In the genomic region with DNA sequence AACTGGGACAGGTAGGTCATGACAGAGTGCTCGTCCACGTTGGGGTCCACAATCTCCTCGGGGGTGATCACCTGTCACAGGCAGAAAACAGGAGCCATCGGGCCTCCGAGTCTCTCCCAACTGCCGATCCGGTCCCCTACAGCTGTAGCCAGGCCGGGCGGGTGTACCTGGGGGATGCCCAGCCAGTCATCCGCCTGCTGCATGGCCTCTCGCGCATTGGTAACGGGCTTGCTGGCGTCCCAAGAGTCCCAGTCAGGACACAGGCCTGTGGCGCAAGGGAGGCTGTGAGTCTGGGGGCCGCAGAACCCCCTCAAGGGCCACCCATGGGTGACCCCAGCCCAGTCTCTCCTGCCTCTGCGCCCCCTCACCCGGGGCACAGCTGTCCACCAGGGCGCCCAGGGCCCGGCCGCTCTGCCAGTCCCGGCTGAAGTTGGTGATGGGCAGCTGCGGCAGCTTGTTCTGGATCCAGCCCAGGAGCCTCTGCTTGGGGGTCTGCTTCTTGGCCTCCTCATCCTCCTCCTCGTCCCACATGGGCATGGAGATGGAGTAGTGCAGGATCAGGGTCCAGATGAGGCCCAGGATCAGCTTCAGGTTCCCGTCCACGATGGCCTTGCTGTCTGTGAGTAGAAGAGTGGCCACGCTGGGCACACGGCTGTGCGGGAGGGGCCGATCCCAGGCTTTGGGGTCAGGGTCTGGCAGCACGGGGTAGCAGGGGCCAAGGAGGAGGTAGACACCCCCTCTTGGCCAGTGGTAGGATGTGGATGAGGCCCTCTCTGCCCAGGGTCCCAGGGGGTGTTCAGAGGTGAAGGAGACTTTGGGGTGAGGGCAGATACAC, we compare ENCODE assay signal across 7 cellular contexts. TPM values are rescaled to one million over a fixed set of nuclear protein-coding genes. Genes with fewer than 3 reads are reported as not detected.
DNase-seq lines count a peak whose midpoint lies in the region; ATAC-seq lines count a peak whose summit lies in the region.

No MANE protein-coding gene starts in this region.

- no peak overlapping the region for H3K9ac ChIP-seq in HUES48 (ENCODE audit: low read depth, low read length)

- 0 out of 2 replicates have a peak overlapping the region, but pooled peaks have one; percentile 92 for H3K4me3 ChIP-seq in HUES48 (ENCODE audit: low read depth, low read length)

- peaks cover 27% of the 10 kb centered on the region for H3K9me3 ChIP-seq in HUES48 (ENCODE audit: control insufficient read depth, insufficient read depth, low read length)

- peaks cover 7% of the 10 kb centered on the region; the same call in 1 of the 2 replicates for H3K4me1 ChIP-seq in HUES48 (ENCODE audit: control insufficient read depth, insufficient read depth, low read length)

- H3K9me3 Mint-ChIP-seq in activated naive CD8-positive, alpha-beta T cell (ENCODE audit: low read depth) = no peaks in the 10 kb centered on the region
- peaks cover 0 to 4% (median 0%) of the 10 kb centered on the region in 6 donors for H3K9me3 Mint-ChIP-seq in immature natural killer cell
- no peaks in the 10 kb centered on the region for H3K9me3 Mint-ChIP-seq in stimulated activated naive B cell treated with anti-CD40 and anti-IgM and Interleukin-4, amounts not matched to agents 10 μg/mL and 1 μg/mL and 100 μg/mL, for 72 hours

- no peaks in the 10 kb centered on the region for H3K36me3 Mint-ChIP-seq in activated naive CD8-positive, alpha-beta T cell
- H3K36me3 Mint-ChIP-seq in immature natural killer cell = peaks cover 0 to 23% (median 5%) of the 10 kb centered on the region in 3 donors
- H3K36me3 Mint-ChIP-seq in stimulated activated naive B cell treated with anti-CD40 and anti-IgM and Interleukin-4, amounts not matched to agents 10 μg/mL and 1 μg/mL and 100 μg/mL, for 72 hours = peaks cover 20% of the 10 kb centered on the region in 2 donors

- H3K36me3 ChIP-seq in HUES48 (ENCODE audit: control insufficient read depth, insufficient read depth, low read length) = peaks cover 62% of the 10 kb centered on the region

- no peaks in the 10 kb centered on the region for H3K27me3 ChIP-seq in HUES48 (ENCODE audit: control insufficient read depth, insufficient read depth, low read length)

- no peak for ATAC-seq in stimulated activated naive B cell treated with anti-CD40 and anti-IgM and Interleukin-4, amounts not matched to agents 10 μg/mL and 1 μg/mL and 100 μg/mL, for 72 hours (replicated peaks)

- peak overlapping the region; percentile 76 for H3K4me3 Mint-ChIP-seq in activated naive CD8-positive, alpha-beta T cell
- peak overlapping the region; percentile 87 to 96 (median 94) for H3K4me3 Mint-ChIP-seq in immature natural killer cell
- peak overlapping the region; percentile 93 to 94 for H3K4me3 Mint-ChIP-seq in stimulated activated naive B cell treated with anti-CD40 and anti-IgM and Interleukin-4, amounts not matched to agents 10 μg/mL and 1 μg/mL and 100 μg/mL, for 72 hours

- DNase-seq in immature natural killer cell (no peak), NCI-H510A (lab: John Stamatoyannopoulos, UW) (no peak), germinal center (ENCODE audit: low spot score) (no peak)
- DNase-seq in stimulated activated naive B cell treated with anti-CD40 and anti-IgM and Interleukin-4, amounts not matched to agents 10 μg/mL and 1 μg/mL and 100 μg/mL, for 72 hours = no peak
- no peak for DNase-seq in stimulated activated naive CD4-positive, alpha-beta T cell (lab: John Stamatoyannopoulos, UW)

- peak overlapping the region; percentile 86 for H3K27ac Mint-ChIP-seq in activated naive CD8-positive, alpha-beta T cell
- peak overlapping the region; percentile 92 to 99 (median 97) for H3K27ac Mint-ChIP-seq in immature natural killer cell
- H3K27ac Mint-ChIP-seq in stimulated activated naive B cell treated with anti-CD40 and anti-IgM and Interleukin-4, amounts not matched to agents 10 μg/mL and 1 μg/mL and 100 μg/mL, for 72 hours = peak overlapping the region; percentile 94

- peaks cover 14% of the 10 kb centered on the region for H3K4me1 Mint-ChIP-seq in activated naive CD8-positive, alpha-beta T cell (ENCODE audit: low read depth)
- H3K4me1 Mint-ChIP-seq in immature natural killer cell = peaks cover 33 to 52% of the 10 kb centered on the region in 2 donors
- peaks cover 13 to 25% of the 10 kb centered on the region in 2 donors for H3K4me1 Mint-ChIP-seq in stimulated activated naive B cell treated with anti-CD40 and anti-IgM and Interleukin-4, amounts not matched to agents 10 μg/mL and 1 μg/mL and 100 μg/mL, for 72 hours

- no peaks in the 10 kb centered on the region for H3K27me3 Mint-ChIP-seq in activated naive CD8-positive, alpha-beta T cell
- H3K27me3 Mint-ChIP-seq in immature natural killer cell (ENCODE audit: low read depth in 3 of 3) = peaks cover 56 to 62% (median 60%) of the 10 kb centered on the region in 3 donors
- H3K27me3 Mint-ChIP-seq in stimulated activated naive B cell treated with anti-CD40 and anti-IgM and Interleukin-4, amounts not matched to agents 10 μg/mL and 1 μg/mL and 100 μg/mL, for 72 hours = no peaks in the 10 kb centered on the region

- H3K27ac ChIP-seq in HUES48 (ENCODE audit: low read depth, low read length) = peak overlapping the region; percentile 97

RNA-seq across cellular contexts. Expression of a gene that starts 6.7 kb away (rescaled TPM):
- polyA plus RNA-seq in immature natural killer cell = 1,000 to 10,000 TPM in 1 of 3 donors, 100 to 1,000 TPM in 2; 135 to 1,231 (median 241) TPM

RNA-seq across cellular contexts. Expression of a gene that starts 11.4 kb away (rescaled TPM):
- 10 to 100 TPM; 27.2 to 31.2 (median 28.9) TPM for polyA plus RNA-seq in immature natural killer cell

RNA-seq across cellular contexts. Expression of a gene that starts 30.5 kb away (rescaled TPM):
- polyA plus RNA-seq in immature natural killer cell = 1,000 to 10,000 TPM; 2,085 to 3,021 (median 2,819) TPM

RNA-seq across cellular contexts. Expression of a gene that starts 41.4 kb away (rescaled TPM):
- polyA plus RNA-seq in immature natural killer cell = 10 to 100 TPM; 14.1 to 21.1 (median 17.8) TPM

RNA-seq across cellular contexts. Expression of a gene that starts 43.6 kb away (rescaled TPM):
- 10 to 100 TPM; 24.9 to 39.2 (median 32.4) TPM for polyA plus RNA-seq in immature natural killer cell
